6 cellular contexts compared by ENCODE assay signal in genomic region chr9:136039488-136039887, GRCh38.
"Had no signal": no experiment of that assay in that cellular context is flagged by ENCODE, and none has a peak within 500 bp of the region (broad histone marks: within the 10 kb centered on the region; RNA-seq: fewer than 3 reads in every experiment).

No MANE protein-coding gene starts in this region.

- DNase-seq: H7, IMR-90, KBM-7 had no signal

- H3K4me3 Mint-ChIP-seq: GM23338 had no signal

- FAIRE-seq: H1, HTR-8/SVneo had no signal

- H3K27ac Mint-ChIP-seq: GM23338 had no signal
